Comparison of ENCODE assay signal across 20 cellular contexts in genomic region chr16:23283571-23283970, GRCh38. TPM values are rescaled to one million over a fixed set of nuclear protein-coding genes. Genes with fewer than 3 reads are reported as not detected.
DNase-seq lines count a peak whose midpoint lies in the region; FAIRE-seq and TF ChIP-seq lines count a peak whose summit lies in the region.
"Had no signal": no experiment of that assay in that cellular context is flagged by ENCODE, and none has a peak within 500 bp of the region (broad histone marks: within the 10 kb centered on the region; RNA-seq: fewer than 3 reads in every experiment).

No MANE protein-coding gene starts in this region.

- H3K9ac ChIP-seq in mammary epithelial cell (ENCODE audit: insufficient read depth, low read length): no peak overlapping the region
- H3K9ac ChIP-seq in keratinocyte (ENCODE audit: control insufficient read depth, extremely low read depth, insufficient read depth, low read length): no peak overlapping the region

- H2AFZ ChIP-seq in mammary epithelial cell (ENCODE audit: low read depth, low read length) (no peak overlapping the region), keratinocyte (ENCODE audit: control insufficient read depth, low read length) (no peak overlapping the region)

- POLR2A ChIA-PET in HEK293 (lab: Yijun Ruan, JAX): no interaction called here

- BruUV-seq in mammary epithelial cell (replicated peaks; lab: Mats Ljungman, UMichigan): no TSS peak

- H3K79me2 ChIP-seq in mammary epithelial cell (ENCODE audit: insufficient read depth, low read length) (no peaks in the 10 kb centered on the region), keratinocyte (ENCODE audit: control insufficient read depth, insufficient read depth, low read length) (no peaks in the 10 kb centered on the region)

- H3K4me3 ChIP-seq in HEK293 (ENCODE audit: low read depth, low read length): no peak overlapping the region
- H3K4me3 ChIP-seq in mammary epithelial cell (replicated peaks in 1 of 3; ENCODE audit: insufficient read depth in 1 of 3, low read depth in 2 of 3, low read length in 3 of 3): no peak overlapping the region
- H3K4me3 ChIP-seq in keratinocyte (ENCODE audit: control insufficient read depth in 2 of 3, extremely low read depth in 1 of 3, insufficient read depth in 2 of 3, low read depth in 1 of 3, low read length in 3 of 3): no peak overlapping the region
- H3K4me3 ChIP-seq: SJSA1 had no signal

- CTCF ChIA-PET in HEK293 (lab: Yijun Ruan, JAX) (interaction anchor here (0.5 to 0.7 kb wide), 4 partner anchors 92 to 597 kb away, joined by 3 to 4 read pairs (median 3); no protein-coding TSS in a partner anchor), mammary epithelial cell (lab: Charles Lee; ENCODE audit: low non-redundant PET) (no interaction called here)

- H3K4me1 ChIP-seq in HEK293 (ENCODE audit: control insufficient read depth, insufficient read depth, low read length): peaks cover 2% of the 10 kb centered on the region; the same call in 1 of the 2 replicates
- peaks cover 62% of the 10 kb centered on the region for H3K4me1 ChIP-seq in mammary epithelial cell (ENCODE audit: insufficient read depth, low read length)
- peaks cover 54% of the 10 kb centered on the region for H3K4me1 ChIP-seq in keratinocyte (ENCODE audit: control insufficient read depth, extremely low read depth, insufficient read depth, low read length)
- H3K4me1 ChIP-seq: SJSA1 had no signal

- no peaks in the 10 kb centered on the region for H3K9me1 ChIP-seq in keratinocyte (ENCODE audit: control insufficient read depth, extremely low read depth, insufficient read depth, low read length)

- peak; percentile 58 for DNase-seq in NCI-H2171 treated with DMSO at 0.1 percent for 48 hours (lab: John Stamatoyannopoulos, UW)
- DNase-seq in mammary epithelial cell: peak; percentile 65
- no peak for DNase-seq in keratinocyte (ENCODE audit: low read depth, low spot score)
- DNase-seq in NCI-H146 (lab: John Stamatoyannopoulos, UW): no peak
- no peak for DNase-seq in stimulated activated naive CD4-positive, alpha-beta T cell (lab: John Stamatoyannopoulos, UW)
- DNase-seq in activated CD8-positive, alpha-beta memory T cell treated with anti-CD3 and anti-CD28 coated beads, Interleukin-2, amount 50 U/mL, for 48 hours: no peak
- DNase-seq: AML-193, GOT3, IMR-90, NCI-H1048, NCI-H2081 treated with DMSO at 0.1 percent for 48 hours, NCI-H82 had no signal

- TF ChIP-seq CTCF in HEK293 (tag by site-specific recombination; IDR thresholded peaks at IDR 0.05) (no peak), mammary epithelial cell (conservative IDR thresholded peaks at IDR 0.05 in 1 of 2, IDR thresholded peaks at IDR 0.05 in 1 of 2; ENCODE audit: extremely low read depth in 1 of 2, insufficient read depth in 1 of 2, low read depth in 1 of 2, low read length in 2 of 2) (no peak), keratinocyte (optimal IDR thresholded peaks at IDR 0.05 in 1 of 3, IDR thresholded peaks at IDR 0.05 in 1 of 3, conservative IDR thresholded peaks at IDR 0.05 in 1 of 3; ENCODE audit: extremely low read depth in 1 of 3, insufficient read depth in 2 of 3, low read length in 3 of 3) (no peak)

- H3K36me3 ChIP-seq in HEK293 (ENCODE audit: control insufficient read depth in 2 of 2, insufficient read depth in 1 of 2, low read length in 2 of 2) (no peaks in the 10 kb centered on the region), mammary epithelial cell (ENCODE audit: insufficient read depth, low read length) (no peaks in the 10 kb centered on the region), keratinocyte (ENCODE audit: control insufficient read depth in 2 of 2, extremely low read depth in 1 of 2, insufficient read depth in 2 of 2, low read length in 2 of 2) (no peaks in the 10 kb centered on the region)
- H3K36me3 ChIP-seq: SJSA1 had no signal

- H4K20me1 ChIP-seq in mammary epithelial cell (ENCODE audit: insufficient read depth, low read length): no peaks in the 10 kb centered on the region
- no peaks in the 10 kb centered on the region for H4K20me1 ChIP-seq in keratinocyte (ENCODE audit: control insufficient read depth, extremely low read depth, insufficient read depth, low read length)

- intact Hi-C loops in mammary epithelial cell (cut with micrococcal nuclease): loop anchor here (5.0 kb wide), 1 partner anchor 36 kb away; no protein-coding TSS in a partner anchor

- WGBS in mammary epithelial cell (ENCODE audit: low coverage, missing lambda C conversion rate): 0% methylated on average over 2 of the region's 2 CpGs

- H3K9me3 ChIP-seq in HEK293 (ENCODE audit: control insufficient read depth, insufficient read depth, low read depth, low read length) (no peaks in the 10 kb centered on the region), mammary epithelial cell (replicated peaks; ENCODE audit: insufficient read depth, low read length) (no peaks in the 10 kb centered on the region), keratinocyte (ENCODE audit: control insufficient read depth, low read depth, low read length) (no peaks in the 10 kb centered on the region)
- H3K9me3 ChIP-seq: SJSA1 had no signal

- H3K27me3 ChIP-seq in mammary epithelial cell (ENCODE audit: insufficient read depth, low read length): no peaks in the 10 kb centered on the region
- no peaks in the 10 kb centered on the region for H3K27me3 ChIP-seq in keratinocyte (ENCODE audit: control insufficient read depth, extremely low read depth, insufficient read depth, low read length)
- H3K27me3 ChIP-seq: SJSA1 had no signal

- H3K4me2 ChIP-seq in mammary epithelial cell (ENCODE audit: insufficient read depth, low read depth, low read length): no peak overlapping the region
- no peak overlapping the region for H3K4me2 ChIP-seq in keratinocyte (ENCODE audit: control insufficient read depth, extremely low read depth, insufficient read depth, low read depth, low read length)

- peak; percentile 44 for FAIRE-seq in keratinocyte (lab: Jason Lieb, UNC)
- FAIRE-seq: D721Med, GM12891, HTR-8/SVneo had no signal

- dilution Hi-C loops in mammary epithelial cell (cut with HindIII; ENCODE audit: low sequenced_read_pairs) (loop anchor here (5.0 kb wide), 5 partner anchors 36 to 139 kb away; no protein-coding TSS in a partner anchor), keratinocyte (cut with MboI; ENCODE audit: extremely low pct_ligation_motif_present, low sequenced_read_pairs) (no loop called here)

- in situ Hi-C loops in mammary epithelial cell (cut with MboI; ENCODE audit: low sequenced_read_pairs in 2 of 2): no loop called here

- no peak overlapping the region for H3K27ac ChIP-seq in HEK293 (ENCODE audit: extremely low read depth, low read depth, low read length)
- peak overlapping the region; percentile 6 for H3K27ac ChIP-seq in mammary epithelial cell (ENCODE audit: insufficient read depth, low read depth, low read length)
- H3K27ac ChIP-seq in keratinocyte (ENCODE audit: control insufficient read depth, insufficient read depth, low read length): no peak overlapping the region
- H3K27ac ChIP-seq: C4-2B, SJSA1 had no signal

TF ChIP-seq in HEK293, 187 proteins besides CTCF, POLR2A, EP300 and RAD21:
- no peak for TF ChIP-seq ZNF510 (tag by site-specific recombination; IDR thresholded peaks at IDR 0.05; ENCODE audit: insufficient replicate concordance)
- TF ChIP-seq SCRT2 (tag by site-specific recombination; IDR thresholded peaks at IDR 0.05): 0 out of 2 replicates have a peak, but pooled peaks have one; percentile 14
- no peak for TF ChIP-seq ZBTB7A (tag by site-specific recombination; IDR thresholded peaks at IDR 0.05; ENCODE audit: low read depth)
- no peak for TF ChIP-seq ZNF580 (tag by site-specific recombination; IDR thresholded peaks at IDR 0.05)
- no peak for TF ChIP-seq PRDM4 (tag by site-specific recombination; IDR thresholded peaks at IDR 0.05)

RNA-seq across cellular contexts. Expression of gene SCNN1B, which starts 18.5 kb away (rescaled TPM):
- total RNA-seq in mammary epithelial cell: 1 to 10 TPM in 1 of 2 donors, under 1 TPM in 1; 0.80 to 3.0 TPM
- polyA plus RNA-seq in mammary epithelial cell (0.90 TPM), keratinocyte (0.92 to 2.8 TPM (median 1.5 TPM) in 3 replicates)
- polyA minus RNA-seq in mammary epithelial cell (not detected), keratinocyte (1.3 to 4.4 TPM (median 2.4 TPM) in 3 replicates)
- polyA plus RNA-seq in keratinocyte (2011; ENCODE audit: low read depth): 14.5 TPM
- 1.2 and 1.4 TPM in 2 replicates for polyA plus RNA-seq in keratinocyte (2011; cell fraction: cytosol; rRNA removed)
- polyA plus RNA-seq in keratinocyte (2011; cell fraction: nucleus; rRNA removed): 4.5 and 5.9 TPM in 2 replicates
- 1.7 and 29.6 TPM in 2 replicates for polyA plus RNA-seq in keratinocyte (2012; ENCODE audit: low replicate concordance)
- 3.3 TPM for polyA minus RNA-seq in keratinocyte (2011; cell fraction: cytosol; rRNA and poly(A)+ RNA removed)
- polyA minus RNA-seq in keratinocyte (2011; cell fraction: nucleus; rRNA and poly(A)+ RNA removed): 2.9 and 4.6 TPM in 2 replicates
- total RNA-seq: IMR-90, M059J, NCI-H460, SJSA1 had no signal
- polyA plus RNA-seq: IMR-90 had no signal

Comparison
In these comparisons a context has a peak if more than half of its experiments do, and no peak if none do; other contexts are left out.
1. DNase-seq: peak in NCI-H2171 treated with DMSO at 0.1 percent for 48 hours (single experiment) and mammary epithelial cell (single experiment); none in keratinocyte (single experiment), NCI-H146 (single experiment), stimulated activated naive CD4-positive, alpha-beta T cell (0 of 6) and activated CD8-positive, alpha-beta memory T cell treated with anti-CD3 and anti-CD28 coated beads, Interleukin-2, amount 50 U/mL, for 48 hours (single experiment).